Comparison of ENCODE assay signal across 8 cellular contexts in genomic region chr21:44872568-44873355, GRCh38. TPM values are rescaled to one million over a fixed set of nuclear protein-coding genes. Genes with fewer than 3 reads are reported as not detected.
A peak's percentile ranks its signal among the peaks of the same experiment; 100 is the strongest.
DNase-seq lines count a peak whose midpoint lies in the region; ATAC-seq and TF ChIP-seq lines count a peak whose summit lies in the region.

No MANE protein-coding gene starts in this region.

- peak; percentile 0 for ATAC-seq in left ventricle myocardium superior
- no peak for ATAC-seq in GM21367 (IDR thresholded peaks at IDR 0.05; ENCODE audit: unreplicated experiment)

- TF ChIP-seq POLR2A in prostate gland (IDR thresholded peaks at IDR 0.05): no peak

- H3K4me1 ChIP-seq in HUES6 (ENCODE audit: control insufficient read depth, insufficient read depth, low read length): peaks cover 54% of the 10 kb centered on the region
- H3K4me1 ChIP-seq in adipocyte (ENCODE audit: control insufficient read depth, insufficient read depth, low read length): peaks cover 62% of the 10 kb centered on the region
- peaks cover 23% of the 10 kb centered on the region for H3K4me1 ChIP-seq in prostate gland (replicated peaks)

- H3K9me3 ChIP-seq in HUES6 (ENCODE audit: control insufficient read depth, insufficient read depth, low read depth, low read length) (no peaks in the 10 kb centered on the region), adipocyte (ENCODE audit: control insufficient read depth, low read length) (no peaks in the 10 kb centered on the region), prostate gland (no peaks in the 10 kb centered on the region)

- WGBS in prostate gland: 1% methylated on average over 33 of the region's 66 CpGs

- H3K27me3 ChIP-seq in HUES6 (ENCODE audit: control insufficient read depth, insufficient read depth, low read length) (peaks cover 14% of the 10 kb centered on the region), adipocyte (replicated peaks; ENCODE audit: control insufficient read depth, insufficient read depth, low read length) (no peaks in the 10 kb centered on the region), prostate gland (replicated peaks; ENCODE audit: insufficient read depth) (no peaks in the 10 kb centered on the region)

- intact Hi-C loops in left ventricle myocardium superior (cut with micrococcal nuclease) (loop anchor here (10.0 kb wide), 1 partner anchor 78 kb away; no protein-coding TSS in a partner anchor), prostate gland (cut with DNase I) (loop anchor here (5.0 kb wide), 1 partner anchor 55 kb away; the partner anchor contains the start of gene SUMO3)

- 0 out of 2 replicates have a peak, but pooled peaks cover under 1% of the 10 kb centered on the region for H3K36me3 ChIP-seq in HUES6 (ENCODE audit: control insufficient read depth, insufficient read depth, low read length)
- no peaks in the 10 kb centered on the region for H3K36me3 ChIP-seq in adipocyte (ENCODE audit: control insufficient read depth, insufficient read depth, low read length, severe bottlenecking)
- H3K36me3 ChIP-seq in prostate gland: no peaks in the 10 kb centered on the region

- no peak for TF ChIP-seq CTCF in prostate gland (IDR thresholded peaks at IDR 0.05)

- DNase-seq in ELF-1 (ENCODE audit: low read depth, low spot score): peak; percentile 79
- peak; percentile 63 for DNase-seq in adipocyte (ENCODE audit: low read depth)
- DNase-seq in left ventricle myocardium superior: peak; percentile 58
- peak; percentile 33 for DNase-seq in prostate gland (ENCODE audit: low spot score)
- DNase-seq in GOT3 (lab: John Stamatoyannopoulos, UW): no peak
- DNase-seq in NCI-H510A treated with DMSO at 0.1 percent for 48 hours (lab: John Stamatoyannopoulos, UW): no peak

- H3K27ac ChIP-seq in HUES6 (ENCODE audit: low read depth, low read length) (peak overlapping the region; percentile 72; the same call in 1 of the 2 replicates), prostate gland (peak overlapping the region; percentile 80 to 86)

- H3K4me3 ChIP-seq in HUES6 (ENCODE audit: low read depth, low read length) (peak overlapping the region; percentile 77), adipocyte (ENCODE audit: low read length) (peak overlapping the region; percentile 92), prostate gland (peak overlapping the region; percentile 77 to 84)

- H3K9ac ChIP-seq in HUES6 (ENCODE audit: low read length) (peak overlapping the region; percentile 75), adipocyte (ENCODE audit: low read length) (peak overlapping the region; percentile 91)

RNA-seq across cellular contexts. Expression of gene PTTG1IP, which starts 0.7 kb away (rescaled TPM):
- total RNA-seq in left ventricle myocardium superior: 143 TPM
- total RNA-seq in prostate gland: 100 to 1,000 TPM; 216 to 244 TPM

RNA-seq across cellular contexts. Expression of gene ITGB2, which starts 47.9 kb away (rescaled TPM):
- total RNA-seq in left ventricle myocardium superior (26.5 TPM), prostate gland (10 to 100 TPM; 23.1 to 56.1 TPM)

RNA-seq across cellular contexts. Expression of gene SUMO3, which starts 54.9 kb away (rescaled TPM):
- total RNA-seq in left ventricle myocardium superior (72.2 TPM), prostate gland (10 to 100 TPM; 78.3 to 92.2 TPM)

Comparison
In these comparisons a context has a peak if more than half of its experiments do, and no peak if none do; other contexts are left out.
1. DNase-seq: peak in ELF-1 (single experiment), adipocyte (single experiment), left ventricle myocardium superior (single experiment) and prostate gland (single experiment); none in GOT3 (single experiment) and NCI-H510A treated with DMSO at 0.1 percent for 48 hours (single experiment).
2. Peak in every context shown above with its lines, with median percentiles within 50 percentile points of each other: H3K4me3 ChIP-seq.